Comparison of ENCODE assay signal across 22 cellular contexts in the genomic region with DNA sequence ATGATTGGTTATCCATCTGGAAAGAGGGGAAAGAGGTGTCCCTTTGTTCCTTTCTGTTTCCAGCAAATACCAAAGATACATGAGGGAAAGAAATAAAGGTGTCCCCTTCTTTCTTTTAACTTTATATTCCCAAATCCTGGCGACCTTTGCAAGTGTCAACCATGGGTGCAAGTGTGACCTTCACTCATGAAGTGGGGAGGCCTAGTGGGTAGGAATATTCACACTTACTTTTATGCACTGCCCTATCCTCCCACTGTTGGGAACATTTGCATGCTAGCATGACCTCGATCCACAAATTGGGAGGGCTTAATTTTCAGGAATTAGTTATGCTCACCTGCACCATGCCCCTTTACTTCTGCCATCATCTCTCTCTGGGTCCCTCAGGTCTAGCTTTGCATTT.
DNase-seq lines count a peak whose midpoint lies in the region; ATAC-seq, FAIRE-seq and TF ChIP-seq lines count a peak whose summit lies in the region.
"Had no signal": no experiment of that assay in that cellular context is flagged by ENCODE, and none has a peak within 500 bp of the region (broad histone marks: within the 10 kb centered on the region; RNA-seq: fewer than 3 reads in every experiment).

No MANE protein-coding gene starts in this region.

- H3K4me3 ChIP-seq in NB4 (ENCODE audit: low read depth, low read length) (no peak overlapping the region), K562 (no peak overlapping the region), liver (ENCODE audit: low read depth in 1 of 3, low read length in 3 of 3) (peak overlapping the region in 2 of 3 donors; percentile 41 to 47), hepatocyte (no peak overlapping the region)
- H3K4me3 ChIP-seq: BLaER1, GM23338, HAP-1 had no signal

- peak; percentile 30 for DNase-seq in DMS53 (lab: John Stamatoyannopoulos, UW)
- no peak for DNase-seq in DMS53 treated with DMSO at 0.1 percent for 48 hours (lab: John Stamatoyannopoulos, UW; ENCODE audit: unreplicated experiment)
- DNase-seq in NB4 (ENCODE audit: low read depth): peak; percentile 11
- peak in 1 of 4 experiments; percentile 4 for DNase-seq in K562 (ENCODE audit: extremely low read depth in 1 of 4, low spot score in 3 of 4)
- no peak for DNase-seq in hepatocyte (ENCODE audit: low spot score)
- DNase-seq in activated CD8-positive, alpha-beta memory T cell treated with anti-CD3 and anti-CD28 coated beads for 24 hours: no peak
- DNase-seq: Caco-2; CD4-positive, CD25-positive, alpha-beta regulatory T cell; CD8-positive, alpha-beta T cell; DMS153; DMS79 treated with DMSO at 0.1 percent for 48 hours; GF-D8 had no signal

- H3K4me2 ChIP-seq in K562 (ENCODE audit: insufficient read depth, low read length): no peak overlapping the region
- no peak overlapping the region for H3K4me2 ChIP-seq in hepatocyte
- H3K4me2 ChIP-seq: BLaER1, GM23338 had no signal

- H3K79me2 ChIP-seq in K562 (ENCODE audit: control insufficient read depth, insufficient read depth, low read length) (no peaks in the 10 kb centered on the region), hepatocyte (no peaks in the 10 kb centered on the region)

- H4K20me1 ChIP-seq in K562 (replicated peaks; ENCODE audit: control insufficient read depth, insufficient read depth, low read length) (no peaks in the 10 kb centered on the region), hepatocyte (ENCODE audit: insufficient read depth, poor library complexity, severe bottlenecking) (no peaks in the 10 kb centered on the region)
- H4K20me1 ChIP-seq: BLaER1 had no signal

- H3K27ac ChIP-seq in K562 (ENCODE audit: extremely low read depth, low read depth, low read length) (no peak overlapping the region), liver (ENCODE audit: low read depth in 1 of 2, low read length in 2 of 2) (no peak overlapping the region), hepatocyte (no peak overlapping the region)
- H3K27ac ChIP-seq: 22Rv1, BLaER1, C4-2B had no signal

- intact Hi-C loops in K562 (cut with micrococcal nuclease): no loop called here

- H3K9me3 ChIP-seq in K562 (replicated peaks; ENCODE audit: control insufficient read depth, insufficient read depth, low read depth, low read length): no peaks in the 10 kb centered on the region; the same call in 1 of the 2 replicates
- H3K9me3 ChIP-seq in liver (ENCODE audit: control insufficient read depth in 4 of 4, low read length in 3 of 4): peaks cover 8 to 29% (median 20%) of the 10 kb centered on the region in 4 donors
- H3K9me3 ChIP-seq in hepatocyte (ENCODE audit: low read depth): no peaks in the 10 kb centered on the region
- H3K9me3 ChIP-seq: HAP-1 had no signal

- POLR2A ChIA-PET in K562 (lab: Yijun Ruan, JAX): no interaction called here

- TF ChIP-seq CTCF in NB4 (IDR thresholded peaks at IDR 0.05; ENCODE audit: low read depth, low read length): no peak
- TF ChIP-seq CTCF in K562 (IDR thresholded peaks at IDR 0.05 in 2 of 3, conservative IDR thresholded peaks at IDR 0.05 in 1 of 3; ENCODE audit: insufficient read depth in 2 of 3, low read depth in 1 of 3, low read length in 3 of 3): no peak
- TF ChIP-seq CTCF in liver (IDR thresholded peaks at IDR 0.05; ENCODE audit: low read depth, low read length, missing input control): no peak
- no peak for TF ChIP-seq CTCF in hepatocyte (IDR thresholded peaks at IDR 0.05; ENCODE audit: poor library complexity)

- H3K9me1 ChIP-seq in K562 (ENCODE audit: control insufficient read depth, insufficient read depth, low read length): no peaks in the 10 kb centered on the region

- BruUV-seq in K562 (replicated peaks; lab: Mats Ljungman, UMichigan): no TSS peak

- H3K9ac ChIP-seq in K562 (ENCODE audit: insufficient read depth in 1 of 2, low read depth in 2 of 2, low read length in 2 of 2) (no peak overlapping the region), liver (ENCODE audit: low read depth in 1 of 2, low read length in 2 of 2) (no peak overlapping the region)
- H3K9ac ChIP-seq: BLaER1 had no signal

- H2AFZ ChIP-seq in K562 (ENCODE audit: low read depth, low read length): no peak overlapping the region
- no peak overlapping the region for H2AFZ ChIP-seq in hepatocyte
- H2AFZ ChIP-seq: GM23338 had no signal

- TF ChIP-seq EP300 in K562 (IDR thresholded peaks at IDR 0.05; ENCODE audit: low read length): no peak

- H3K4me1 ChIP-seq in K562 (replicated peaks in 1 of 2; ENCODE audit: control insufficient read depth in 2 of 2, insufficient read depth in 2 of 2, low read length in 2 of 2) (no peaks in the 10 kb centered on the region), liver (ENCODE audit: control insufficient read depth in 4 of 4, insufficient read depth in 4 of 4, low read length in 3 of 4) (no peaks in the 10 kb centered on the region), hepatocyte (ENCODE audit: insufficient read depth) (no peaks in the 10 kb centered on the region)
- H3K4me1 ChIP-seq: BLaER1, Caco-2, HAP-1 had no signal

- in situ Hi-C loops in K562 (cut with MboI): no loop called here

- CTCF ChIA-PET in K562 (lab: Yijun Ruan, JAX; ENCODE audit: low intra/inter-chr PET ratio): no interaction called here

- ATAC-seq in K562 (no peak), GM19463 (IDR thresholded peaks at IDR 0.05; ENCODE audit: unreplicated experiment) (no peak)
- ATAC-seq: CD8-positive, alpha-beta T cell; GM23338 had no signal

- H3K27me3 ChIP-seq in K562 (ENCODE audit: control insufficient read depth in 2 of 2, insufficient read depth in 2 of 2, low read length in 2 of 2) (no peaks in the 10 kb centered on the region), liver (ENCODE audit: control insufficient read depth in 4 of 4, insufficient read depth in 4 of 4, low read length in 3 of 4) (no peaks in the 10 kb centered on the region), hepatocyte (no peaks in the 10 kb centered on the region)
- H3K27me3 ChIP-seq: BLaER1 had no signal

- FAIRE-seq in K562 (lab: Jason Lieb, UNC): no peak
- FAIRE-seq: A204.1, GM12892, H54 had no signal

- H3K36me3 ChIP-seq in K562 (ENCODE audit: control insufficient read depth, insufficient read depth, low read length) (no peaks in the 10 kb centered on the region), liver (ENCODE audit: control insufficient read depth in 4 of 4, insufficient read depth in 3 of 4, low read depth in 1 of 4, low read length in 3 of 4) (no peaks in the 10 kb centered on the region), hepatocyte (replicated peaks; ENCODE audit: insufficient read depth, low read depth) (no peaks in the 10 kb centered on the region)
- H3K36me3 ChIP-seq: BLaER1, HAP-1 had no signal

- TF ChIP-seq POLR2A in NB4 (IDR thresholded peaks at IDR 0.05; ENCODE audit: extremely low read depth, insufficient read length) (no peak), K562 (conservative IDR thresholded peaks at IDR 0.05) (no peak)

- no peak for TF ChIP-seq RAD21 in K562 (CRISPR knock-in tag; conservative IDR thresholded peaks at IDR 0.05 in 1 of 2, IDR thresholded peaks at IDR 0.05 in 1 of 2)
- no peak for TF ChIP-seq RAD21 in liver (IDR thresholded peaks at IDR 0.05)

- no peaks in the 10 kb centered on the region for H3K9me2 ChIP-seq in hepatocyte (replicated peaks; ENCODE audit: insufficient read depth)

- 0% methylated on average over 2 of the region's 2 CpGs for whole genome bisulfite sequencing in K562 (ENCODE audit: insufficient coverage, low coverage, missing lambda C conversion rate)
- WGBS in liver: 57% methylated on average over 2 of the region's 2 CpGs
- WGBS in hepatocyte (ENCODE audit: low lambda C conversion rate, missing lambda C conversion rate): 75% methylated on average over 2 of the region's 2 CpGs

TF ChIP-seq in K562, 482 proteins besides CTCF, POLR2A, EP300 and RAD21 (continues in another document):
- TF ChIP-seq ZKSCAN8 (CRISPR knock-in tag; IDR thresholded peaks at IDR 0.05): no peak
- no peak for TF ChIP-seq ZNF695 (CRISPR knock-in tag; IDR thresholded peaks at IDR 0.05)
- TF ChIP-seq POLR2G (IDR thresholded peaks at IDR 0.05; ENCODE audit: low read depth, low read length): no peak
- TF ChIP-seq, protein P1, sequence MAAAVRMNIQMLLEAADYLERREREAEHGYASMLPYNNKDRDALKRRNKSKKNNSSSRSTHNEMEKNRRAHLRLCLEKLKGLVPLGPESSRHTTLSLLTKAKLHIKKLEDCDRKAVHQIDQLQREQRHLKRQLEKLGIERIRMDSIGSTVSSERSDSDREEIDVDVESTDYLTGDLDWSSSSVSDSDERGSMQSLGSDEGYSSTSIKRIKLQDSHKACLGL (CRISPR knock-in tag; IDR thresholded peaks at IDR 0.05; ENCODE audit: borderline replicate concordance, poor library complexity, severe bottlenecking): no peak
- no peak for TF ChIP-seq KDM5B (IDR thresholded peaks at IDR 0.05; ENCODE audit: insufficient replicate concordance, low read depth, low read length)
- TF ChIP-seq NFYB (IDR thresholded peaks at IDR 0.05; ENCODE audit: extremely low read depth, insufficient read length): no peak

TF ChIP-seq in liver, 16 proteins besides CTCF, POLR2A, EP300 and RAD21 (continues in another document):
- TF ChIP-seq JUND (IDR thresholded peaks at IDR 0.05) (no peak), EGR1 (IDR thresholded peaks at IDR 0.05; ENCODE audit: low read depth in 2 of 2) (no peak), FOXA2 (IDR thresholded peaks at IDR 0.05) (no peak), HNF4A (conservative IDR thresholded peaks at IDR 0.05) (no peak), HNF4G (IDR thresholded peaks at IDR 0.05) (no peak), FOXA1 (IDR thresholded peaks at IDR 0.05) (no peak), YY1 (IDR thresholded peaks at IDR 0.05) (no peak)
- TF ChIP-seq, protein P2, sequence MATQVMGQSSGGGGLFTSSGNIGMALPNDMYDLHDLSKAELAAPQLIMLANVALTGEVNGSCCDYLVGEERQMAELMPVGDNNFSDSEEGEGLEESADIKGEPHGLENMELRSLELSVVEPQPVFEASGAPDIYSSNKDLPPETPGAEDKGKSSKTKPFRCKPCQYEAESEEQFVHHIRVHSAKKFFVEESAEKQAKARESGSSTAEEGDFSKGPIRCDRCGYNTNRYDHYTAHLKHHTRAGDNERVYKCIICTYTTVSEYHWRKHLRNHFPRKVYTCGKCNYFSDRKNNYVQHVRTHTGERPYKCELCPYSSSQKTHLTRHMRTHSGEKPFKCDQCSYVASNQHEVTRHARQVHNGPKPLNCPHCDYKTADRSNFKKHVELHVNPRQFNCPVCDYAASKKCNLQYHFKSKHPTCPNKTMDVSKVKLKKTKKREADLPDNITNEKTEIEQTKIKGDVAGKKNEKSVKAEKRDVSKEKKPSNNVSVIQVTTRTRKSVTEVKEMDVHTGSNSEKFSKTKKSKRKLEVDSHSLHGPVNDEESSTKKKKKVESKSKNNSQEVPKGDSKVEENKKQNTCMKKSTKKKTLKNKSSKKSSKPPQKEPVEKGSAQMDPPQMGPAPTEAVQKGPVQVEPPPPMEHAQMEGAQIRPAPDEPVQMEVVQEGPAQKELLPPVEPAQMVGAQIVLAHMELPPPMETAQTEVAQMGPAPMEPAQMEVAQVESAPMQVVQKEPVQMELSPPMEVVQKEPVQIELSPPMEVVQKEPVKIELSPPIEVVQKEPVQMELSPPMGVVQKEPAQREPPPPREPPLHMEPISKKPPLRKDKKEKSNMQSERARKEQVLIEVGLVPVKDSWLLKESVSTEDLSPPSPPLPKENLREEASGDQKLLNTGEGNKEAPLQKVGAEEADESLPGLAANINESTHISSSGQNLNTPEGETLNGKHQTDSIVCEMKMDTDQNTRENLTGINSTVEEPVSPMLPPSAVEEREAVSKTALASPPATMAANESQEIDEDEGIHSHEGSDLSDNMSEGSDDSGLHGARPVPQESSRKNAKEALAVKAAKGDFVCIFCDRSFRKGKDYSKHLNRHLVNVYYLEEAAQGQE (IDR thresholded peaks at IDR 0.05): no peak

Comparison
In these comparisons a context has a peak if more than half of its experiments do, and no peak if none do; other contexts are left out.
1. DNase-seq: peak in DMS53 (single experiment) and NB4 (single experiment); none in DMS53 treated with DMSO at 0.1 percent for 48 hours (single experiment), hepatocyte (single experiment) and activated CD8-positive, alpha-beta memory T cell treated with anti-CD3 and anti-CD28 coated beads for 24 hours (single experiment).
2. H3K4me3 ChIP-seq: peak in liver (2 of 3); none in NB4 (single experiment), K562 (single experiment) and hepatocyte (single experiment).